9 cellular contexts compared by ENCODE assay signal in the genomic region with DNA sequence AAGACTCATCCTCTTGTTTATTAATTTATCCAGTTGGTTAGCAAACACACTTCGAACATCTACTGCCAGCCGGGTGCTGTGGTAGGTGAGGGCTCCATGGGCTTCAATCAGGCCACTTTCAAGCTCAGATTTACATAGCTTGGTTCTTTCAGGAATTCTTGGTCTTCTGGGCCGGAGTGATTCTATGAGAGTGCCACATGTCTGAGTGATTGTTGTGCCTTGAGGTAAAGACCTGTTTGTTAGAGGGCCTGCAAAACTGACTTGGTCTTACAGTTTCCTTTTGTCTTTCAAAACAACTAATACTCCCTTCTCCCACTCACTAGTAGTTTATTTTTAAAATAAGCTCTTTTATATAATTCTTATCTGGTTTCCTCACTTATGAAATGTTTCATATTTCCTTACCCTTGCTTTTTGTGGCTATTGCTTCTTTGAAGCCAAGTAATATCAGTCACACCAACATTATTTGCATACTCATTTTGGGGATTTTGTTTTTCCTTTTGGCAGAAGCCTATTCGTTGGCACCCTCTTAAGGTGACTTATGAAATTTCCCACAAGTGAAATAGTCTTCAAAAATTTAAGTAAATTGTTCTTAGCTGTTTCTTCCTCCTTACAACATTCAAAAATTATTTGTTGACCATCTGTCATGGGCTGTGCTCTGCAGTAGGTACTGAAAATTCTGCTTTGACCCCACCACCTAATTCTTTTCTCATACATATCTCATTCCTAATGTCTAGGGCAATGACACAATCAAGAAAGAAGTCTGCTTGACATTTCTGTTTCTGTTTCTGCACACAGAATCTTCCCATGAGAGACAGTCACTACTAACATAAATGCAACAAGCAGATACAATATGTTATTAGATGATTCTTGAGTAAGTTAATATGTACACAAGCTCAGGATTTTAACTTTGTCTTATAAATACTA.
A peak's percentile ranks its signal among the peaks of the same experiment; 100 is the strongest.
DNase-seq lines count a peak whose midpoint lies in the region; ATAC-seq, FAIRE-seq and TF ChIP-seq lines count a peak whose summit lies in the region.
"Had no signal": no experiment of that assay in that cellular context is flagged by ENCODE, and none has a peak within 500 bp of the region (broad histone marks: within the 10 kb centered on the region; RNA-seq: fewer than 3 reads in every experiment).

No MANE protein-coding gene starts in this region.

- no peak for FAIRE-seq in urothelium cell line (lab: Jason Lieb, UNC)

- DNase-seq in GDM1 (lab: John Stamatoyannopoulos, UW), result peak; percentile 2
- DNase-seq in choroid plexus epithelial cell (ENCODE audit: low read depth), result peak; percentile 45
- DNase-seq in urothelium cell line (ENCODE audit: low spot score), result no peak
- no peak for DNase-seq in T1000 (lab: John Stamatoyannopoulos, UW)
- no peak for DNase-seq in NOMO-1 treated with dmso at 0.1 percent for 144 hours (lab: John Stamatoyannopoulos, UW; ENCODE audit: unreplicated experiment)
- DNase-seq in stimulated activated CD4-positive, alpha-beta T cell treated with anti-CD3 and anti-CD28 coated beads, Interleukin-2, amount 100 ng/mL, for 24 hours, result no peak
- DNase-seq: upper lobe of left lung had no signal

- peak; percentile 96 for ATAC-seq in GM19395 (IDR thresholded peaks at IDR 0.05; ENCODE audit: unreplicated experiment)
- ATAC-seq in HG03342 (IDR thresholded peaks at IDR 0.05; ENCODE audit: unreplicated experiment), result peak; percentile 89

- H3K4me3 ChIP-seq in choroid plexus epithelial cell (ENCODE audit: low read depth, low read length), result no peak overlapping the region
- H3K4me3 ChIP-seq: upper lobe of left lung had no signal

- TF ChIP-seq CTCF in choroid plexus epithelial cell (conservative IDR thresholded peaks at IDR 0.05; ENCODE audit: low read depth, low read length), result peak; percentile 24

Comparison
In these comparisons a context has a peak if more than half of its experiments do, and no peak if none do; other contexts are left out.
1. DNase-seq: peak in GDM1 (single experiment) and choroid plexus epithelial cell (single experiment); none in urothelium cell line (single experiment), T1000 (single experiment), NOMO-1 treated with dmso at 0.1 percent for 144 hours (single experiment) and stimulated activated CD4-positive, alpha-beta T cell treated with anti-CD3 and anti-CD28 coated beads, Interleukin-2, amount 100 ng/mL, for 24 hours (0 of 2).